1 cellular context compared by ENCODE assay signal in the genomic region with DNA sequence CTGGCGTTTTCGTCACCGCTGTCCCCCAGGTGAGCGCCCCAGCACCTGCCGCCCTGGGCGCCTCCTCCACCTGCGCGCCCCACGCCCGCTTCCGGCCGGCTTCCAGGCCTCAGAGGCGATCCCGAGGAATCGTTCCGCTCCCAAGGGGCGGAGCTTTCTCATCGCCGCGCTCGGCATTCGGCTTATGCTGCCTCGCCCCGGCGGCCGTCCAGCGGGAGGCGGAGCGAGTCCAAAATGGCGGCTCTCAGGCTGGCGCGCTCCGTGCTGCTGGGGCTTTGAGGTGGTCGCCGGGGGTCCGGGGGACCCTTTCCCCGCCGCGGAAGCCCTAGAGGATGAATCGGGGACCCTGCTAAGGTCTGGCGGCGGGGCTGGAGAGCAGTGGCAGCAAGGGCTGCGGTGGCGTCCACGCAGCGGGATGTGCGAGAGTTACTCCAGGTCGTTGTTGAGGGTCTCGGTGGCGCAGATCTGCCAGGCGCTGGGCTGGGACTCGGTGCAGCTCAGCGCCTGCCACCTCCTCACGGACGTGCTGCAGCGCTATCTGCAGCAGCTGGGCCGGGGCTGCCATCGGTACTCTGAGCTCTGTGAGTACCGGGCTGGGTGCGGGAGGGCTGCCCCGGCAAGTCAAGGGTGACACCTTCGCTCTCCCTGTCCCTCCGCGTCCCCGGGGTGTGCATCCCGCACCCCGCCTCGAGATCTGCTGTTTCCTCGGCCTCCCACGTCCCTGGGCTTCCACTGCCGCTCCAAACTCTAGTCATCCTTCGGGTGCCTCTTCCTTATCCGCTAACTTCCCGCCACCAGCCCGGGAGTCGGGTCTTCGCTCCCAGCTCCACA.
TF ChIP-seq lines count a peak whose summit lies in the region.

A gene with protein sequence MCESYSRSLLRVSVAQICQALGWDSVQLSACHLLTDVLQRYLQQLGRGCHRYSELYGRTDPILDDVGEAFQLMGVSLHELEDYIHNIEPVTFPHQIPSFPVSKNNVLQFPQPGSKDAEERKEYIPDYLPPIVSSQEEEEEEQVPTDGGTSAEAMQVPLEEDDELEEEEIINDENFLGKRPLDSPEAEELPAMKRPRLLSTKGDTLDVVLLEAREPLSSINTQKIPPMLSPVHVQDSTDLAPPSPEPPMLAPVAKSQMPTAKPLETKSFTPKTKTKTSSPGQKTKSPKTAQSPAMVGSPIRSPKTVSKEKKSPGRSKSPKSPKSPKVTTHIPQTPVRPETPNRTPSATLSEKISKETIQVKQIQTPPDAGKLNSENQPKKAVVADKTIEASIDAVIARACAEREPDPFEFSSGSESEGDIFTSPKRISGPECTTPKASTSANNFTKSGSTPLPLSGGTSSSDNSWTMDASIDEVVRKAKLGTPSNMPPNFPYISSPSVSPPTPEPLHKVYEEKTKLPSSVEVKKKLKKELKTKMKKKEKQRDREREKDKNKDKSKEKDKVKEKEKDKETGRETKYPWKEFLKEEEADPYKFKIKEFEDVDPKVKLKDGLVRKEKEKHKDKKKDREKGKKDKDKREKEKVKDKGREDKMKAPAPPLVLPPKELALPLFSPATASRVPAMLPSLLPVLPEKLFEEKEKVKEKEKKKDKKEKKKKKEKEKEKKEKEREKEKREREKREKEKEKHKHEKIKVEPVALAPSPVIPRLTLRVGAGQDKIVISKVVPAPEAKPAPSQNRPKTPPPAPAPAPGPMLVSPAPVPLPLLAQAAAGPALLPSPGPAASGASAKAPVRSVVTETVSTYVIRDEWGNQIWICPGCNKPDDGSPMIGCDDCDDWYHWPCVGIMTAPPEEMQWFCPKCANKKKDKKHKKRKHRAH (plus strand): TSS at position 211 of the 831 bp plus-strand sequence. CDS start 205 bp downstream, at position 416.

TF ChIP-seq in K562, 482 proteins besides CTCF, POLR2A, EP300 and RAD21 (continued from another document and continues in another):
- TF ChIP-seq, protein P1, sequence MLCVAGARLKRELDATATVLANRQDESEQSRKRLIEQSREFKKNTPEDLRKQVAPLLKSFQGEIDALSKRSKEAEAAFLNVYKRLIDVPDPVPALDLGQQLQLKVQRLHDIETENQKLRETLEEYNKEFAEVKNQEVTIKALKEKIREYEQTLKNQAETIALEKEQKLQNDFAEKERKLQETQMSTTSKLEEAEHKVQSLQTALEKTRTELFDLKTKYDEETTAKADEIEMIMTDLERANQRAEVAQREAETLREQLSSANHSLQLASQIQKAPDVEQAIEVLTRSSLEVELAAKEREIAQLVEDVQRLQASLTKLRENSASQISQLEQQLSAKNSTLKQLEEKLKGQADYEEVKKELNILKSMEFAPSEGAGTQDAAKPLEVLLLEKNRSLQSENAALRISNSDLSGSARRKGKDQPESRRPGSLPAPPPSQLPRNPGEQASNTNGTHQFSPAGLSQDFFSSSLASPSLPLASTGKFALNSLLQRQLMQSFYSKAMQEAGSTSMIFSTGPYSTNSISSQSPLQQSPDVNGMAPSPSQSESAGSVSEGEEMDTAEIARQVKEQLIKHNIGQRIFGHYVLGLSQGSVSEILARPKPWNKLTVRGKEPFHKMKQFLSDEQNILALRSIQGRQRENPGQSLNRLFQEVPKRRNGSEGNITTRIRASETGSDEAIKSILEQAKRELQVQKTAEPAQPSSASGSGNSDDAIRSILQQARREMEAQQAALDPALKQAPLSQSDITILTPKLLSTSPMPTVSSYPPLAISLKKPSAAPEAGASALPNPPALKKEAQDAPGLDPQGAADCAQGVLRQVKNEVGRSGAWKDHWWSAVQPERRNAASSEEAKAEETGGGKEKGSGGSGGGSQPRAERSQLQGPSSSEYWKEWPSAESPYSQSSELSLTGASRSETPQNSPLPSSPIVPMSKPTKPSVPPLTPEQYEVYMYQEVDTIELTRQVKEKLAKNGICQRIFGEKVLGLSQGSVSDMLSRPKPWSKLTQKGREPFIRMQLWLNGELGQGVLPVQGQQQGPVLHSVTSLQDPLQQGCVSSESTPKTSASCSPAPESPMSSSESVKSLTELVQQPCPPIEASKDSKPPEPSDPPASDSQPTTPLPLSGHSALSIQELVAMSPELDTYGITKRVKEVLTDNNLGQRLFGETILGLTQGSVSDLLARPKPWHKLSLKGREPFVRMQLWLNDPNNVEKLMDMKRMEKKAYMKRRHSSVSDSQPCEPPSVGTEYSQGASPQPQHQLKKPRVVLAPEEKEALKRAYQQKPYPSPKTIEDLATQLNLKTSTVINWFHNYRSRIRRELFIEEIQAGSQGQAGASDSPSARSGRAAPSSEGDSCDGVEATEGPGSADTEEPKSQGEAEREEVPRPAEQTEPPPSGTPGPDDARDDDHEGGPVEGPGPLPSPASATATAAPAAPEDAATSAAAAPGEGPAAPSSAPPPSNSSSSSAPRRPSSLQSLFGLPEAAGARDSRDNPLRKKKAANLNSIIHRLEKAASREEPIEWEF (CRISPR knock-in tag; IDR thresholded peaks at IDR 0.05): no peak
- no peak for TF ChIP-seq HMG20A (CRISPR knock-in tag; conservative IDR thresholded peaks at IDR 0.05)
- no peak for TF ChIP-seq GTF2A2 (tag; IDR thresholded peaks at IDR 0.05)
- TF ChIP-seq, protein P2, sequence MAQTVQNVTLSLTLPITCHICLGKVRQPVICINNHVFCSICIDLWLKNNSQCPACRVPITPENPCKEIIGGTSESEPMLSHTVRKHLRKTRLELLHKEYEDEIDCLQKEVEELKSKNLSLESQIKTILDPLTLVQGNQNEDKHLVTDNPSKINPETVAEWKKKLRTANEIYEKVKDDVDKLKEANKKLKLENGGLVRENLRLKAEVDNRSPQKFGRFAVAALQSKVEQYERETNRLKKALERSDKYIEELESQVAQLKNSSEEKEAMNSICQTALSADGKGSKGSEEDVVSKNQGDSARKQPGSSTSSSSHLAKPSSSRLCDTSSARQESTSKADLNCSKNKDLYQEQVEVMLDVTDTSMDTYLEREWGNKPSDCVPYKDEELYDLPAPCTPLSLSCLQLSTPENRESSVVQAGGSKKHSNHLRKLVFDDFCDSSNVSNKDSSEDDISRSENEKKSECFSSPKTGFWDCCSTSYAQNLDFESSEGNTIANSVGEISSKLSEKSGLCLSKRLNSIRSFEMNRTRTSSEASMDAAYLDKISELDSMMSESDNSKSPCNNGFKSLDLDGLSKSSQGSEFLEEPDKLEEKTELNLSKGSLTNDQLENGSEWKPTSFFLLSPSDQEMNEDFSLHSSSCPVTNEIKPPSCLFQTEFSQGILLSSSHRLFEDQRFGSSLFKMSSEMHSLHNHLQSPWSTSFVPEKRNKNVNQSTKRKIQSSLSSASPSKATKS (CRISPR knock-in tag; IDR thresholded peaks at IDR 0.05): no peak
- TF ChIP-seq DPF2 (IDR thresholded peaks at IDR 0.05): 0 out of 2 replicates have a peak, but pooled peaks have one; percentile 33
- TF ChIP-seq U2AF2 (optimal IDR thresholded peaks at IDR 0.05; ENCODE audit: low read depth, low read length): no peak
- TF ChIP-seq POLR2G (IDR thresholded peaks at IDR 0.05; ENCODE audit: low read depth, low read length): peak; percentile 99
- TF ChIP-seq, protein P3, sequence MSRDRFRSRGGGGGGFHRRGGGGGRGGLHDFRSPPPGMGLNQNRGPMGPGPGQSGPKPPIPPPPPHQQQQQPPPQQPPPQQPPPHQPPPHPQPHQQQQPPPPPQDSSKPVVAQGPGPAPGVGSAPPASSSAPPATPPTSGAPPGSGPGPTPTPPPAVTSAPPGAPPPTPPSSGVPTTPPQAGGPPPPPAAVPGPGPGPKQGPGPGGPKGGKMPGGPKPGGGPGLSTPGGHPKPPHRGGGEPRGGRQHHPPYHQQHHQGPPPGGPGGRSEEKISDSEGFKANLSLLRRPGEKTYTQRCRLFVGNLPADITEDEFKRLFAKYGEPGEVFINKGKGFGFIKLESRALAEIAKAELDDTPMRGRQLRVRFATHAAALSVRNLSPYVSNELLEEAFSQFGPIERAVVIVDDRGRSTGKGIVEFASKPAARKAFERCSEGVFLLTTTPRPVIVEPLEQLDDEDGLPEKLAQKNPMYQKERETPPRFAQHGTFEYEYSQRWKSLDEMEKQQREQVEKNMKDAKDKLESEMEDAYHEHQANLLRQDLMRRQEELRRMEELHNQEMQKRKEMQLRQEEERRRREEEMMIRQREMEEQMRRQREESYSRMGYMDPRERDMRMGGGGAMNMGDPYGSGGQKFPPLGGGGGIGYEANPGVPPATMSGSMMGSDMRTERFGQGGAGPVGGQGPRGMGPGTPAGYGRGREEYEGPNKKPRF (IDR thresholded peaks at IDR 0.05; ENCODE audit: low read depth, low read length): no peak
- TF ChIP-seq CEBPB (tag; IDR thresholded peaks at IDR 0.05): no peak
- TF ChIP-seq PHTF2 (CRISPR knock-in tag; IDR thresholded peaks at IDR 0.05): no peak
- TF ChIP-seq POLR3A (IDR thresholded peaks at IDR 0.05; ENCODE audit: borderline replicate concordance, extremely low read depth, insufficient read depth, insufficient read length): no peak
- peak; percentile 58 for TF ChIP-seq SMAD1 (IDR thresholded peaks at IDR 0.05; ENCODE audit: low read depth, low read length, partially characterized antibody)
- no peak for TF ChIP-seq MECOM (CRISPR knock-in tag; IDR thresholded peaks at IDR 0.05)
- TF ChIP-seq, protein P4, sequence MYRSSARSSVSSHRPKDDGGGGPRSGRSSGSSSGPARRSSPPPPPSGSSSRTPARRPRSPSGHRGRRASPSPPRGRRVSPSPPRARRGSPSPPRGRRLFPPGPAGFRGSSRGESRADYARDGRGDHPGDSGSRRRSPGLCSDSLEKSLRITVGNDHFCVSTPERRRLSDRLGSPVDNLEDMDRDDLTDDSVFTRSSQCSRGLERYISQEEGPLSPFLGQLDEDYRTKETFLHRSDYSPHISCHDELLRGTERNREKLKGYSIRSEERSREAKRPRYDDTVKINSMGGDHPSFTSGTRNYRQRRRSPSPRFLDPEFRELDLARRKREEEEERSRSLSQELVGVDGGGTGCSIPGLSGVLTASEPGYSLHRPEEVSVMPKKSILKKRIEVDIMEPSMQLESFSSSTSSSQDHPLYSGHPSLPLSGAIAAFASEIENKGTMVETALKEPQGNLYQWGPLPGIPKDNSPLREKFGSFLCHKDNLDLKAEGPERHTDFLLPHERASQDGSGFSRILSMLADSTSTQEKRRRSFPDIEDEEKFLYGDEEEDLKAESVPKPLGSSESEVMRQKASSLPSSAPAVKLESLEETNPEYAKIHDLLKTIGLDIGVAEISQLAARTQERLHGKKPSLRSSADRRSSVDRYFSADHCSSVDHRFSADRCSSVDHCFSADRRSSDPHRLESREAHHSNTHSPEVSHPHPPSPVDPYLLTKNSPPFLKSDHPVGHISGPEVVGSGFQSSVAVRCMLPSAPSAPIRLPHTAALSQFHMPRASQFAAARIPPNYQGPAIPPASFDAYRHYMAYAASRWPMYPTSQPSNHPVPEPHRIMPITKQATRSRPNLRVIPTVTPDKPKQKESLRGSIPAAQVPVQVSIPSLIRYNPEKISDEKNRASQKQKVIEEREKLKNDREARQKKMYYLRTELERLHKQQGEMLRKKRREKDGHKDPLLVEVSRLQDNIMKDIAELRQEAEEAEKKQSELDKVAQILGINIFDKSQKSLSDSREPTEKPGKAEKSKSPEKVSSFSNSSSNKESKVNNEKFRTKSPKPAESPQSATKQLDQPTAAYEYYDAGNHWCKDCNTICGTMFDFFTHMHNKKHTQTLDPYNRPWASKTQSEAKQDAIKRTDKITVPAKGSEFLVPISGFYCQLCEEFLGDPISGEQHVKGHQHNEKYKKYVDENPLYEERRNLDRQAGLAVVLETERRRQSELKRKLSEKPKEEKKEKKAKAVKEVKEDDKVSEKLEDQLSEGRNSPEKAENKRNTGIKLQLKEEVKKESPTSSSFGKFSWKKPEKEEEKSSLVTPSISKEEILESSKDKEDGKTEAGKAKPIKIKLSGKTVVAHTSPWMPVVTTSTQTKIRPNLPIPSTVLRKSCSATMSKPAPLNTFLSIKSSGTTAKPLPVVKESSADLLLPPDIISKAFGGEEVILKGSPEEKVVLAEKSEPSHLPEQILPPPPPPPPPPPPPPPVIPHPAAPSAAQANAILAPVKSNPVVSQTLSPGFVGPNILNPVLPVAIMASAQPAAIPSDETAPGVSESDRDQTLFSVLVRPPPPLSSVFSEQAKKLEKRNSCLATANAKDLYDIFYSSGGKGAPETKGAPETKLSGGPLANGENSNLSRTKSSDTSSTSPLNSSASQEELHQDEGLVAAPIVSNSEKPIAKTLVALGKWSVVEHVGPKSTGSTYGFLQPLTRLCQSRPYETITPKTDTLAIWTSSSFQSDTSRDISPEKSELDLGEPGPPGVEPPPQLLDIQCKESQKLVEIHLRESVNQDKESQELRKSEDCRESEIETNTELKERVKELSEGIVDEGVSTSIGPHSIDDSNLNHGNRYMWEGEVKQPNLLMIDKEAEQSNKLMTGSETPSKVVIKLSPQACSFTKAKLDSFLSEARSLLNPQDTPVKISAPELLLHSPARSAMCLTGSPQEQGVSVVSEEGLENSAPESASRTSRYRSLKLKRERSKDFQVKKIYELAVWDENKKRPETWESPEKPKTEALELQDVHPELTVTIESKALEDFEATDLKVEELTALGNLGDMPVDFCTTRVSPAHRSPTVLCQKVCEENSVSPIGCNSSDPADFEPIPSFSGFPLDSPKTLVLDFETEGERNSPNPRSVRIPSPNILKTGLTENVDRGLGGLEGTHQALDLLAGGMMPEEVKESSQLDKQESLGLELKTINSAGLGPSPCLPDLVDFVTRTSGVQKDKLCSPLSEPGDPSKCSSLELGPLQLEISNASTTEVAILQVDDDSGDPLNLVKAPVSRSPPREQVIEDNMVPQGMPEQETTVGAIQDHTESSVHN (IDR thresholded peaks at IDR 0.05; ENCODE audit: borderline replicate concordance in 1 of 2, low read depth in 1 of 2): no peak
- no peak for TF ChIP-seq ZNF668 (CRISPR knock-in tag; IDR thresholded peaks at IDR 0.05)
- TF ChIP-seq ARHGAP35 (IDR thresholded peaks at IDR 0.05; ENCODE audit: partially characterized antibody): no peak
- peak in 1 of 2 experiments; percentile 96; a peak in 2 of 4 replicates for TF ChIP-seq HDAC1 (IDR thresholded peaks at IDR 0.05)
- TF ChIP-seq SRSF9 (IDR thresholded peaks at IDR 0.05; ENCODE audit: borderline replicate concordance, low read depth, low read length): no peak
- TF ChIP-seq DIDO1 (tag; IDR thresholded peaks at IDR 0.05; ENCODE audit: low read depth): peak; percentile 89
- TF ChIP-seq HNRNPUL1 (IDR thresholded peaks at IDR 0.05; ENCODE audit: low read length): no peak
- TF ChIP-seq, protein P5, sequence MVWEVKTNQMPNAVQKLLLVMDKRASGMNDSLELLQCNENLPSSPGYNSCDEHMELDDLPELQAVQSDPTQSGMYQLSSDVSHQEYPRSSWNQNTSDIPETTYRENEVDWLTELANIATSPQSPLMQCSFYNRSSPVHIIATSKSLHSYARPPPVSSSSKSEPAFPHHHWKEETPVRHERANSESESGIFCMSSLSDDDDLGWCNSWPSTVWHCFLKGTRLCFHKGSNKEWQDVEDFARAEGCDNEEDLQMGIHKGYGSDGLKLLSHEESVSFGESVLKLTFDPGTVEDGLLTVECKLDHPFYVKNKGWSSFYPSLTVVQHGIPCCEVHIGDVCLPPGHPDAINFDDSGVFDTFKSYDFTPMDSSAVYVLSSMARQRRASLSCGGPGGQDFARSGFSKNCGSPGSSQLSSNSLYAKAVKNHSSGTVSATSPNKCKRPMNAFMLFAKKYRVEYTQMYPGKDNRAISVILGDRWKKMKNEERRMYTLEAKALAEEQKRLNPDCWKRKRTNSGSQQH (CRISPR knock-in tag; IDR thresholded peaks at IDR 0.05): no peak
- TF ChIP-seq FOXK2 (conservative IDR thresholded peaks at IDR 0.05 in 1 of 2, IDR thresholded peaks at IDR 0.05 in 1 of 2; ENCODE audit: low read depth in 2 of 2): peak in 1 of 2 experiments; percentile 60; a peak in 1 of 4 replicates
